Comparison of ENCODE assay signal across 18 cellular contexts in the genomic region with DNA sequence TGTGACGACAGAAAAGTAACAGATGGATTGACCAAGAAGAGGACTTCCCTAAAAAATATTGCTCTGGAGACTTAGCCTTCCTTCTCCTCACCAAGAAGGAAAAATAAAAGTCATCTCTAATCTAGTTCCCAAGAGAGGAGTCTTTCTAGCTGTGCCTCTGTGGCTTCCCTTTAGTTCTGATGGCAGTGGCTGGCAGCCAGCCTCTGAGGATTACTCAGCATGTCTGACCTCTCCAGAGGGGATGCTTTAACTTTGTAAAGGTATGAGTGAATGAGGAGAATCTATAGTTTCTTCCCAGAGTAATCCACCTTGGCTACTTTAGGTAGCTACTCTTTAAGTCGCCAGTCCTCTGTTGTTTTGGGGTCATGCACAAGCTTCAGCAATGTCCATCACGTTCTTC.
"Had no signal": no experiment of that assay in that cellular context is flagged by ENCODE, and none has a peak within 500 bp of the region (broad histone marks: within the 10 kb centered on the region; RNA-seq: fewer than 3 reads in every experiment).

No MANE protein-coding gene starts in this region.

- H3K27ac Mint-ChIP-seq: activated CD4-positive, alpha-beta memory T cell treated with anti-CD3 and anti-CD28 coated beads for 36 hours; activated CD4-positive, alpha-beta T cell treated with anti-CD3 and anti-CD28 coated beads for 36 hours had no signal

- H3K9me3 Mint-ChIP-seq: activated CD4-positive, alpha-beta memory T cell treated with anti-CD3 and anti-CD28 coated beads for 36 hours; activated T-cell treated with anti-CD3 and anti-CD28 coated beads, Interleukin-2, amount 50 U/mL, for 4 hours had no signal

- H3K27me3 ChIP-seq: colonic mucosa, transverse colon had no signal

- ATAC-seq: activated CD4-positive, alpha-beta T cell treated with anti-CD3 and anti-CD28 coated beads for 36 hours; activated T-cell treated with anti-CD3 and anti-CD28 coated beads, Interleukin-2, amount 50 U/mL, for 4 hours; esophagus mucosa; right cardiac atrium had no signal

- H3K4me3 Mint-ChIP-seq: activated CD4-positive, alpha-beta memory T cell treated with anti-CD3 and anti-CD28 coated beads for 36 hours; activated CD4-positive, alpha-beta T cell treated with anti-CD3 and anti-CD28 coated beads for 36 hours; activated T-cell treated with anti-CD3 and anti-CD28 coated beads, Interleukin-2, amount 50 U/mL, for 4 hours had no signal

- H3K9me3 ChIP-seq: colonic mucosa, prostate gland, transverse colon had no signal

- H3K4me1 Mint-ChIP-seq: activated CD4-positive, alpha-beta T cell treated with anti-CD3 and anti-CD28 coated beads for 36 hours had no signal

- H3K4me1 ChIP-seq: colonic mucosa, prostate gland, transverse colon had no signal

- H3K4me3 ChIP-seq: colonic mucosa, prostate gland, transverse colon had no signal

- DNase-seq: activated CD4-positive, alpha-beta memory T cell treated with anti-CD3 and anti-CD28 coated beads for 36 hours; activated CD4-positive, alpha-beta T cell treated with anti-CD3 and anti-CD28 coated beads for 36 hours; activated effector memory CD4-positive, alpha-beta T cell treated with Interleukin-2 at 50 U/mL for 16 hours; activated naive CD4-positive, alpha-beta T cell treated with anti-CD3 and anti-CD28 coated beads, Interleukin-2, amount 50 U/mL, for 16 hours; activated T-cell treated with anti-CD3 and anti-CD28 coated beads, Interleukin-2, amount 50 U/mL, for 4 hours; colonic mucosa; glutamatergic neuron; hypothalamus; kidney glomerular epithelial cell; midbrain; right cardiac atrium; small intestine; stimulated activated CD4-positive, alpha-beta T cell treated with anti-CD3 and anti-CD28 coated beads, Interleukin-4, amount 100 ng/mL, for 24 hours; stimulated activated naive CD4-positive, alpha-beta T cell; substantia nigra; transverse colon had no signal

- FAIRE-seq: small intestine had no signal

- H3K27ac ChIP-seq: colonic mucosa, prostate gland, transverse colon had no signal

- H3K36me3 Mint-ChIP-seq: activated CD4-positive, alpha-beta memory T cell treated with anti-CD3 and anti-CD28 coated beads for 36 hours had no signal

- H3K36me3 ChIP-seq: colonic mucosa, prostate gland, transverse colon had no signal
